ENCODE assay signal across 36 cellular contexts in the genomic region with DNA sequence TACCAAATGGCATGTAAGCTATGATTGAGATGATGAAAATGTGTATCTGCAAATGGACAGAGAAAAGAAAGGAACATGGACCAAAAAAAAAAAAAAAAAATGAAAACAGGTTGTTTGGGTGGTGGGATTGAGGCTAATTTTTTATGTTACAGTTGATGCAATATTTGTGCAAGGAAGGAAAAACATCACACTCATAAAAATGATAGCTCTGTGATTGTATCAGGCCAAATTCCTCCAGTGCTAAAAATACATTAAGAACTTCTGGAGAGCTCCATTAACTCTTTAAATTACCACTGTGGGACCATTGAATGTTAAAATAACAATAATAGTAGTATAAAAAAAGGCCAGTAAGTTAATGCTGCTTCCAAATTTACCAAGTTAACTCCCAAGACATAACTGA.
"Had no signal": no experiment of that assay in that cellular context is flagged by ENCODE, and none has a peak within 500 bp of the region (broad histone marks: within the 10 kb centered on the region; RNA-seq: fewer than 3 reads in every experiment).

No MANE protein-coding gene starts in this region.

- H3K4me3 ChIP-seq: ascending aorta, breast epithelium, cardiac muscle cell, esophagus squamous epithelium, gastroesophageal sphincter, heart right ventricle had no signal

- ATAC-seq: activated CD4-positive, alpha-beta T cell treated with anti-CD3 and anti-CD28 coated beads for 36 hours; activated naive CD4-positive, alpha-beta T cell treated with anti-CD3 and anti-CD28 coated beads, Interleukin-2, amount 50 U/mL, for 72 hours; activated T-cell treated with anti-CD3 and anti-CD28 coated beads, Interleukin-2, amount 50 U/mL, for 72 hours; effector memory CD8-positive, alpha-beta T cell; gastroesophageal sphincter; heart right ventricle; T-helper 17 cell had no signal

- H3K27ac Mint-ChIP-seq: activated CD4-positive, alpha-beta memory T cell treated with anti-CD3 and anti-CD28 coated beads, Interleukin-2, amount 10 ng/mL, durations not matched to agents 7 days and 5 days; activated CD4-positive, alpha-beta T cell treated with anti-CD3 and anti-CD28 coated beads for 36 hours; activated CD4-positive, alpha-beta T cell treated with anti-CD3 and anti-CD28 coated beads, Interleukin-2, amount 10 ng/mL, durations not matched to agents 7 days and 5 days; activated naive CD4-positive, alpha-beta T cell treated with anti-CD3 and anti-CD28 coated beads, Interleukin-2, amount 10 ng/mL, durations not matched to agents 7 days and 5 days; activated naive CD4-positive, alpha-beta T cell treated with anti-CD3 and anti-CD28 coated beads, Interleukin-2, amount 50 U/mL, for 72 hours; activated naive CD8-positive, alpha-beta T cell treated with anti-CD3 and anti-CD28 coated beads, Interleukin-2, amount 10 ng/mL, durations not matched to agents 7 days and 5 days; activated T-cell treated with anti-CD3 and anti-CD28 coated beads, Interleukin-2, amount 50 U/mL, for 24 hours; activated T-cell treated with anti-CD3 and anti-CD28 coated beads, Interleukin-2, amount 50 U/mL, for 72 hours; effector memory CD8-positive, alpha-beta T cell; T-helper 17 cell; T-helper 2 cell treated with Interferon-gamma antibody and Interleukin-4, amounts not matched to agents 5 μg/mL and 100 μg/mL, for 36 hours had no signal

- H3K27ac ChIP-seq: ascending aorta, breast epithelium, cardiac muscle cell, epithelial cell of prostate, esophagus squamous epithelium, gastroesophageal sphincter, heart right ventricle had no signal

- H3K36me3 ChIP-seq: ascending aorta, breast epithelium, cardiac muscle cell, esophagus squamous epithelium, gastroesophageal sphincter, heart right ventricle had no signal

- FAIRE-seq: colon, endothelial cell of umbilical vein had no signal

- H3K36me3 Mint-ChIP-seq: activated naive CD4-positive, alpha-beta T cell treated with anti-CD3 and anti-CD28 coated beads, Interleukin-2, amount 10 ng/mL, durations not matched to agents 7 days and 5 days; activated naive CD8-positive, alpha-beta T cell treated with anti-CD3 and anti-CD28 coated beads, Interleukin-2, amount 10 ng/mL, durations not matched to agents 7 days and 5 days; brain had no signal

- H3K27me3 ChIP-seq: ascending aorta, breast epithelium, cardiac muscle cell had no signal

- H3K4me3 Mint-ChIP-seq: activated CD4-positive, alpha-beta memory T cell treated with anti-CD3 and anti-CD28 coated beads, Interleukin-2, amount 10 ng/mL, durations not matched to agents 7 days and 5 days; activated CD4-positive, alpha-beta T cell treated with anti-CD3 and anti-CD28 coated beads for 36 hours; activated CD4-positive, alpha-beta T cell treated with anti-CD3 and anti-CD28 coated beads, Interleukin-2, amount 10 ng/mL, durations not matched to agents 7 days and 5 days; activated naive CD4-positive, alpha-beta T cell treated with anti-CD3 and anti-CD28 coated beads, Interleukin-2, amount 10 ng/mL, durations not matched to agents 7 days and 5 days; activated naive CD8-positive, alpha-beta T cell treated with anti-CD3 and anti-CD28 coated beads, Interleukin-2, amount 10 ng/mL, durations not matched to agents 7 days and 5 days; activated T-cell treated with anti-CD3 and anti-CD28 coated beads, Interleukin-2, amount 50 U/mL, for 24 hours; activated T-cell treated with anti-CD3 and anti-CD28 coated beads, Interleukin-2, amount 50 U/mL, for 72 hours; effector memory CD8-positive, alpha-beta T cell; T-helper 17 cell; T-helper 2 cell treated with Interferon-gamma antibody and Interleukin-4, amounts not matched to agents 5 μg/mL and 100 μg/mL, for 36 hours had no signal

- H3K4me1 Mint-ChIP-seq: activated CD4-positive, alpha-beta memory T cell treated with anti-CD3 and anti-CD28 coated beads, Interleukin-2, amount 10 ng/mL, durations not matched to agents 7 days and 5 days; activated CD4-positive, alpha-beta T cell treated with anti-CD3 and anti-CD28 coated beads for 36 hours; activated CD4-positive, alpha-beta T cell treated with anti-CD3 and anti-CD28 coated beads, Interleukin-2, amount 10 ng/mL, durations not matched to agents 7 days and 5 days; activated naive CD4-positive, alpha-beta T cell treated with anti-CD3 and anti-CD28 coated beads, Interleukin-2, amount 10 ng/mL, durations not matched to agents 7 days and 5 days; activated naive CD8-positive, alpha-beta T cell treated with anti-CD3 and anti-CD28 coated beads, Interleukin-2, amount 10 ng/mL, durations not matched to agents 7 days and 5 days; brain; T-helper 17 cell had no signal

- H3K4me1 ChIP-seq: ascending aorta, breast epithelium, esophagus squamous epithelium, gastroesophageal sphincter, heart right ventricle had no signal

- H3K27me3 Mint-ChIP-seq: activated CD4-positive, alpha-beta memory T cell treated with anti-CD3 and anti-CD28 coated beads, Interleukin-2, amount 10 ng/mL, durations not matched to agents 7 days and 5 days; activated CD4-positive, alpha-beta T cell treated with anti-CD3 and anti-CD28 coated beads for 36 hours; activated CD4-positive, alpha-beta T cell treated with anti-CD3 and anti-CD28 coated beads, Interleukin-2, amount 10 ng/mL, durations not matched to agents 7 days and 5 days; activated naive CD4-positive, alpha-beta T cell treated with anti-CD3 and anti-CD28 coated beads, Interleukin-2, amount 10 ng/mL, durations not matched to agents 7 days and 5 days; activated naive CD8-positive, alpha-beta T cell treated with anti-CD3 and anti-CD28 coated beads, Interleukin-2, amount 10 ng/mL, durations not matched to agents 7 days and 5 days; activated T-cell treated with anti-CD3 and anti-CD28 coated beads, Interleukin-2, amount 50 U/mL, for 24 hours; effector memory CD8-positive, alpha-beta T cell; T-helper 17 cell had no signal

- H3K9me3 Mint-ChIP-seq: T-helper 2 cell treated with Interferon-gamma antibody and Interleukin-4, amounts not matched to agents 5 μg/mL and 100 μg/mL, for 36 hours had no signal

- DNase-seq: activated CD4-positive, alpha-beta memory T cell treated with anti-CD3 and anti-CD28 coated beads, Interleukin-2, amount 10 ng/mL, durations not matched to agents 7 days and 5 days; activated CD4-positive, alpha-beta T cell treated with anti-CD3 and anti-CD28 coated beads for 36 hours; activated CD4-positive, alpha-beta T cell treated with anti-CD3 and anti-CD28 coated beads, Interleukin-2, amount 10 ng/mL, durations not matched to agents 7 days and 5 days; activated CD4-positive, alpha-beta T cell treated with anti-CD3 and anti-CD28 coated beads, Interleukin-2, amount 50 U/mL, for 4 hours; activated CD4-positive, CD25-positive, alpha-beta regulatory T cell; activated CD4-positive, CD25-positive, alpha-beta regulatory T cell treated with anti-CD3 and anti-CD28 coated beads, Interleukin-2, amount 50 U/mL, for 72 hours; activated CD8-positive, alpha-beta memory T cell treated with anti-CD3 and anti-CD28 coated beads, Interleukin-2, amount 50 U/mL, for 48 hours; activated gamma-delta T cell; activated naive CD4-positive, alpha-beta T cell; activated naive CD4-positive, alpha-beta T cell treated with anti-CD3 and anti-CD28 coated beads, Interleukin-2, amount 10 ng/mL, durations not matched to agents 7 days and 5 days; activated naive CD8-positive, alpha-beta T cell treated with anti-CD3 and anti-CD28 coated beads, Interleukin-2, amount 10 ng/mL, durations not matched to agents 7 days and 5 days; activated T-cell treated with anti-CD3 and anti-CD28 coated beads for 4 hours; activated T-cell treated with anti-CD3 and anti-CD28 coated beads, Interleukin-2, amount 50 U/mL, for 24 hours; activated T-cell treated with anti-CD3 and anti-CD28 coated beads, Interleukin-2, amount 50 U/mL, for 72 hours; central memory CD4-positive, alpha-beta T cell; cerebellar nuclear complex; cortex of kidney; dermis blood vessel endothelial cell; effector CD4-positive, alpha-beta T cell; effector memory CD8-positive, alpha-beta T cell; esophagus squamous epithelium; foreskin melanocyte; heart right ventricle; T-helper 1 cell; T-helper 17 cell; T1000 had no signal
